ENCODE assay signal across 15 cellular contexts in genomic region chr20:64160536-64161495, GRCh38. TPM values are rescaled to one million over a fixed set of nuclear protein-coding genes. Genes with fewer than 3 reads are reported as not detected.
DNase-seq lines count a peak whose midpoint lies in the region; ATAC-seq and TF ChIP-seq lines count a peak whose summit lies in the region.
"Had no signal": no experiment of that assay in that cellular context is flagged by ENCODE, and none has a peak within 500 bp of the region (broad histone marks: within the 10 kb centered on the region; RNA-seq: fewer than 3 reads in every experiment).

No MANE protein-coding gene starts in this region.

- H3K27me3 ChIP-seq in HUES48 (ENCODE audit: control insufficient read depth, insufficient read depth, low read length), result peaks cover 37% of the 10 kb centered on the region
- peaks cover 65% of the 10 kb centered on the region for H3K27me3 ChIP-seq in lower lobe of right lung (ENCODE audit: low read depth)

- H3K9ac ChIP-seq in HUES48 (ENCODE audit: low read depth, low read length), result no peak overlapping the region
- H3K9ac ChIP-seq: BLaER1 had no signal

- no peak for TF ChIP-seq CTCF in lower lobe of right lung (IDR thresholded peaks at IDR 0.05)

- H3K4me1 ChIP-seq in HUES48 (ENCODE audit: control insufficient read depth, insufficient read depth, low read length) (peaks cover 42% of the 10 kb centered on the region), lower lobe of right lung (no peaks in the 10 kb centered on the region)
- H3K4me1 ChIP-seq: colonic mucosa, pancreas had no signal

- H3K9me3 ChIP-seq in HUES48 (ENCODE audit: control insufficient read depth, insufficient read depth, low read length) (no peaks in the 10 kb centered on the region), lower lobe of right lung (no peaks in the 10 kb centered on the region)
- H3K9me3 ChIP-seq: BLaER1, colonic mucosa, pancreas had no signal

- H3K27ac ChIP-seq in HUES48 (ENCODE audit: low read depth, low read length) (no peak overlapping the region), lower lobe of right lung (no peak overlapping the region)
- H3K27ac ChIP-seq: BLaER1, colonic mucosa, pancreas had no signal

- intact Hi-C loops in lower lobe of right lung (cut with DNase I), result no loop called here

- ATAC-seq in lower lobe of right lung (no peak), GM18502 (IDR thresholded peaks at IDR 0.05; ENCODE audit: poor library complexity, unreplicated experiment) (no peak), GM18511 (IDR thresholded peaks at IDR 0.05; ENCODE audit: unreplicated experiment) (no peak)

- H3K4me3 ChIP-seq in HUES48 (ENCODE audit: low read depth, low read length) (peak overlapping the region; percentile 46), lower lobe of right lung (no peak overlapping the region)
- H3K4me3 ChIP-seq: BLaER1, colonic mucosa, pancreas had no signal

- peak; percentile 57 for DNase-seq in DMS153 treated with DMSO at 0.1 percent for 48 hours (lab: John Stamatoyannopoulos, UW; ENCODE audit: unreplicated experiment)
- DNase-seq in NCI-H774 (lab: John Stamatoyannopoulos, UW), result peak; percentile 7
- peak; percentile 20 for DNase-seq in lower lobe of right lung
- no peak for DNase-seq in HCEC 1CT
- DNase-seq: aorta, MM.1S, NCI-H446 treated with DMSO at 0.1 percent for 48 hours had no signal

- H3K36me3 ChIP-seq in HUES48 (ENCODE audit: control insufficient read depth, insufficient read depth, low read length) (no peaks in the 10 kb centered on the region), lower lobe of right lung (no peaks in the 10 kb centered on the region)
- H3K36me3 ChIP-seq: BLaER1, colonic mucosa, pancreas had no signal

RNA-seq across cellular contexts. Expression of gene MYT1, which starts 3.4 kb away (rescaled TPM):
- total RNA-seq in lower lobe of right lung, result not detected
- total RNA-seq: aorta, epithelial cell of proximal tubule had no signal

RNA-seq across cellular contexts. Expression of gene NPBWR2, which starts 53.5 kb away (rescaled TPM):
- not detected for total RNA-seq in lower lobe of right lung
- total RNA-seq: aorta, colonic mucosa, epithelial cell of proximal tubule, H7, pancreas had no signal
